In the genomic region with DNA sequence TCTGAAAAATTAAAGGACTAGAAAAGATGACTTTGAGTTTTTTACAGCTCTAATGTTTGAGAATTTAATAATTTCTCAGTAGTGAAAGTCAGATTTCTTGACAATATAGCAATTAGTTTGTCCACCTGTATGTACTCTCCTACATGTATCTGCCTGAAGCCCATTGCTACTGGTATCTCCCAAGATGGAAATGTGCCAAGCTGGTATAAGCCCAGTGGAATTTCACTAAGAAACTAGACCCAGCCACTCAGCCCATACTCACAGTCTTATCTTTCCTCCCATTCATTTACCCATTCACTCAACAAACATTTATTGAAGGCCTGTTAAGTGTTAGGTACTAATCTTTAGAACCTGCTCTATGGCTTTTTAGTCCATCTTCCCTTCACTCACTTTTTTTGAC, we compare ENCODE assay signal across 24 cellular contexts.
"Had no signal": no experiment of that assay in that cellular context is flagged by ENCODE, and none has a peak within 500 bp of the region (broad histone marks: within the 10 kb centered on the region; RNA-seq: fewer than 3 reads in every experiment).

No MANE protein-coding gene starts in this region.

- DNase-seq: activated CD4-positive, alpha-beta memory T cell treated with anti-CD3 and anti-CD28 coated beads for 36 hours; activated CD4-positive, alpha-beta T cell treated with anti-CD3 and anti-CD28 coated beads, Interleukin-2, amount 10 ng/mL, durations not matched to agents 7 days and 5 days; activated CD4-positive, CD25-positive, alpha-beta regulatory T cell; activated CD8-positive, alpha-beta memory T cell treated with anti-CD3 and anti-CD28 coated beads for 24 hours; activated effector memory CD4-positive, alpha-beta T cell treated with anti-CD3 and anti-CD28 coated beads, Interleukin-2, amount 50 U/mL, for 16 hours; activated naive CD4-positive, alpha-beta T cell treated with Interleukin-2 at 50 U/mL for 16 hours; activated T-cell treated with anti-CD3 and anti-CD28 coated beads, Interleukin-2, amount 50 U/mL, for 4 hours; cerebellar nuclear complex; Karpas-422; NCI-H1048; NCI-H1930; NCI-H2107; NCI-H2171 treated with DMSO at 0.1 percent for 48 hours; NCI-H345; NCI-H510A; NCI-H526 treated with DMSO at 0.1 percent for 48 hours; NK-92 treated with Interleukin-12 subunit alpha and Interleukin-12 subunit beta, amount 100 ng/mL, for 24 hours; OCI-M1; Peyer's patch; SHP77; T-helper 17 cell; T1000 had no signal

- H3K36me3 ChIP-seq: Peyer's patch, SJSA1 had no signal

- H3K27ac ChIP-seq: Peyer's patch, SJSA1, VCaP had no signal

- H3K27me3 ChIP-seq: Peyer's patch, SJSA1 had no signal

- H3K9me3 ChIP-seq: Peyer's patch, SJSA1 had no signal

- H3K4me3 ChIP-seq: Peyer's patch, SJSA1 had no signal

- H3K4me1 ChIP-seq: Peyer's patch had no signal
